ENCODE assay signal across 1 cellular context in genomic region chr6:26538936-26539615, GRCh38.
TF ChIP-seq lines count a peak whose summit lies in the region.

No MANE protein-coding gene starts in this region.

TF ChIP-seq in GM12878, 131 proteins besides CTCF, POLR2A, EP300 and RAD21:
- TF ChIP-seq, protein P1, sequence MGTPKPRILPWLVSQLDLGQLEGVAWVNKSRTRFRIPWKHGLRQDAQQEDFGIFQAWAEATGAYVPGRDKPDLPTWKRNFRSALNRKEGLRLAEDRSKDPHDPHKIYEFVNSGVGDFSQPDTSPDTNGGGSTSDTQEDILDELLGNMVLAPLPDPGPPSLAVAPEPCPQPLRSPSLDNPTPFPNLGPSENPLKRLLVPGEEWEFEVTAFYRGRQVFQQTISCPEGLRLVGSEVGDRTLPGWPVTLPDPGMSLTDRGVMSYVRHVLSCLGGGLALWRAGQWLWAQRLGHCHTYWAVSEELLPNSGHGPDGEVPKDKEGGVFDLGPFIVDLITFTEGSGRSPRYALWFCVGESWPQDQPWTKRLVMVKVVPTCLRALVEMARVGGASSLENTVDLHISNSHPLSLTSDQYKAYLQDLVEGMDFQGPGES (IDR thresholded peaks at IDR 0.05): no peak
- TF ChIP-seq MLLT1 (IDR thresholded peaks at IDR 0.05): peak; percentile 84
